12 cellular contexts compared by ENCODE assay signal in genomic region chr10:108894402-108895301, GRCh38.
DNase-seq lines count a peak whose midpoint lies in the region; ATAC-seq and TF ChIP-seq lines count a peak whose summit lies in the region.
"Had no signal": no experiment of that assay in that cellular context is flagged by ENCODE, and none has a peak within 500 bp of the region (broad histone marks: within the 10 kb centered on the region; RNA-seq: fewer than 3 reads in every experiment).

No MANE protein-coding gene starts in this region.

- CTCF ChIA-PET in SK-N-SH (lab: Yijun Ruan, JAX), result no interaction called here

- peak overlapping the region in 5 of 8 donors; percentile 0 to 81 (median 25) for H3K4me3 Mint-ChIP-seq in naive B cell
- no peak overlapping the region for H3K4me3 Mint-ChIP-seq in GM23338
- H3K4me3 Mint-ChIP-seq: effector memory CD8-positive, alpha-beta T cell had no signal

- H3K4me1 Mint-ChIP-seq in naive B cell (peaks cover 0 to 9% (median 7%) of the 10 kb centered on the region in 3 donors), GM23338 (peaks cover under 1% of the 10 kb centered on the region)

- H3K27me3 Mint-ChIP-seq in naive B cell (peaks cover 0 to 12% (median 0%) of the 10 kb centered on the region in 3 donors), GM23338 (ENCODE audit: insufficient read depth, low read depth, poor library complexity) (peaks cover 2% of the 10 kb centered on the region)
- H3K27me3 Mint-ChIP-seq: effector memory CD8-positive, alpha-beta T cell had no signal

- H3K9ac ChIP-seq in SK-N-SH, result no peak overlapping the region

- H3K4me2 ChIP-seq in SK-N-SH, result no peak overlapping the region
- no peak overlapping the region for H3K4me2 ChIP-seq in GM23338

- no peak for TF ChIP-seq EP300 in SK-N-SH (IDR thresholded peaks at IDR 0.05; ENCODE audit: borderline replicate concordance in 1 of 2, low read depth in 1 of 2, low read length in 1 of 2)

- H3K9me2 ChIP-seq in SK-N-SH, result no peaks in the 10 kb centered on the region
- H3K9me2 ChIP-seq in GM23338 (ENCODE audit: insufficient read depth), result peaks cover 13% of the 10 kb centered on the region

- H3K79me2 ChIP-seq in SK-N-SH (ENCODE audit: insufficient read depth) (no peaks in the 10 kb centered on the region), GM23338 (replicated peaks; ENCODE audit: insufficient read depth) (no peaks in the 10 kb centered on the region)

- ATAC-seq in GM19035 (IDR thresholded peaks at IDR 0.05; ENCODE audit: unreplicated experiment) (peak; percentile 72), HG02588 (IDR thresholded peaks at IDR 0.05; ENCODE audit: unreplicated experiment) (peak; percentile 87), HG03354 (IDR thresholded peaks at IDR 0.05; ENCODE audit: poor library complexity, severe bottlenecking, unreplicated experiment) (peak; percentile 89), naive B cell (ENCODE audit: low read depth in 2 of 2) (peak; percentile 56 to 76), GM23338 (no peak)
- ATAC-seq: effector memory CD8-positive, alpha-beta T cell; K562 had no signal

- H3F3A ChIP-seq in SK-N-SH (replicated peaks; ENCODE audit: insufficient read depth) (no peaks in the 10 kb centered on the region), GM23338 (replicated peaks; ENCODE audit: low read depth) (no peaks in the 10 kb centered on the region)

- H3K27ac Mint-ChIP-seq in naive B cell (peak overlapping the region; percentile 15 to 95 (median 56)), GM23338 (no peak overlapping the region)
- H3K27ac Mint-ChIP-seq: effector memory CD8-positive, alpha-beta T cell had no signal

- TF ChIP-seq CTCF in SK-N-SH (IDR thresholded peaks at IDR 0.05) (no peak), GM23338 (conservative IDR thresholded peaks at IDR 0.05; ENCODE audit: low read depth in 2 of 2) (no peak)

- H3K27ac ChIP-seq in SK-N-SH (ENCODE audit: low read depth in 2 of 2, low read length in 1 of 2) (no peak overlapping the region), GM23338 (ENCODE audit: low read depth) (no peak overlapping the region)

- H3K36me3 ChIP-seq in SK-N-SH (replicated peaks in 1 of 2; ENCODE audit: control insufficient read depth in 1 of 2, insufficient read depth in 2 of 2, low read length in 1 of 2) (no peaks in the 10 kb centered on the region), GM23338 (ENCODE audit: insufficient read depth) (no peaks in the 10 kb centered on the region)

- peaks cover 0 to 13% (median 6%) of the 10 kb centered on the region in 7 donors for H3K9me3 Mint-ChIP-seq in naive B cell
- no peaks in the 10 kb centered on the region for H3K9me3 Mint-ChIP-seq in GM23338

- POLR2A ChIA-PET in SK-N-SH (lab: Yijun Ruan, JAX), result no interaction called here

- H3K27me3 ChIP-seq in SK-N-SH (ENCODE audit: insufficient read depth) (no peaks in the 10 kb centered on the region), GM23338 (ENCODE audit: insufficient read depth) (no peaks in the 10 kb centered on the region)

- no peaks in the 10 kb centered on the region for H3K9me3 ChIP-seq in SK-N-SH

- H4K20me1 ChIP-seq in SK-N-SH (ENCODE audit: insufficient read depth) (no peaks in the 10 kb centered on the region), GM23338 (replicated peaks; ENCODE audit: insufficient read depth) (no peaks in the 10 kb centered on the region)

- H3K4me3 ChIP-seq in SK-N-SH (ENCODE audit: low read depth in 2 of 2, low read length in 1 of 2), result no peak overlapping the region
- H3K4me3 ChIP-seq in GM23338, result no peak overlapping the region
- H3K4me3 ChIP-seq: K562 had no signal

- DNase-seq in naive B cell, result peak; percentile 2
- no peak for DNase-seq in SK-N-SH
- DNase-seq in RPMI8226, result no peak
- no peak for DNase-seq in activated CD4-positive, alpha-beta T cell treated with anti-CD3 and anti-CD28 coated beads for 4 hours
- no peak for DNase-seq in GM23338 (ENCODE audit: low spot score)
- DNase-seq: effector memory CD8-positive, alpha-beta T cell; hypothalamus; NCI-H446 treated with DMSO at 0.1 percent for 48 hours had no signal

- H3K36me3 Mint-ChIP-seq in naive B cell (no peaks in the 10 kb centered on the region), GM23338 (ENCODE audit: low read depth) (no peaks in the 10 kb centered on the region)

- H3K4me1 ChIP-seq in SK-N-SH (ENCODE audit: control insufficient read depth in 1 of 2, insufficient read depth in 2 of 2, low read depth in 1 of 2, low read length in 1 of 2) (no peaks in the 10 kb centered on the region), GM23338 (ENCODE audit: insufficient read depth) (no peaks in the 10 kb centered on the region)

- WGBS in SK-N-SH (ENCODE audit: low lambda C conversion rate), result 68% methylated on average over 8 of the region's 8 CpGs

- TF ChIP-seq RAD21 in SK-N-SH (IDR thresholded peaks at IDR 0.05; ENCODE audit: low read length), result no peak

- H2AFZ ChIP-seq in SK-N-SH (ENCODE audit: low read depth) (no peak overlapping the region), GM23338 (no peak overlapping the region)

TF ChIP-seq in SK-N-SH, 30 proteins besides CTCF, POLR2A, EP300 and RAD21 (continues in another document):
- TF ChIP-seq EZH2phosphoT487 (IDR thresholded peaks at IDR 0.05; ENCODE audit: borderline replicate concordance, low read depth) (no peak), TAF1 (IDR thresholded peaks at IDR 0.05; ENCODE audit: borderline replicate concordance, low read depth, low read length) (no peak), CHD2 (IDR thresholded peaks at IDR 0.05; ENCODE audit: low read length, partially characterized antibody) (no peak), JUND (IDR thresholded peaks at IDR 0.05) (no peak), RXRA (IDR thresholded peaks at IDR 0.05; ENCODE audit: borderline replicate concordance, low read depth) (no peak), USF1 (IDR thresholded peaks at IDR 0.05; ENCODE audit: borderline replicate concordance, low read depth) (no peak)

TF ChIP-seq in GM23338, 12 proteins besides CTCF, POLR2A, EP300 and RAD21 (continues in another document):
- TF ChIP-seq STAT1 (IDR thresholded peaks at IDR 0.05; ENCODE audit: unreplicated experiment) (no peak), EZH2phosphoT487 (IDR thresholded peaks at IDR 0.05; ENCODE audit: unreplicated experiment) (no peak), ZNF114 (CRISPR knock-in tag; IDR thresholded peaks at IDR 0.05) (no peak), ZNF331 (CRISPR knock-in tag; IDR thresholded peaks at IDR 0.05; ENCODE audit: low read depth) (no peak), CREB1 (CRISPR knock-in tag; IDR thresholded peaks at IDR 0.05; ENCODE audit: low read depth) (no peak)
- TF ChIP-seq, protein P1, sequence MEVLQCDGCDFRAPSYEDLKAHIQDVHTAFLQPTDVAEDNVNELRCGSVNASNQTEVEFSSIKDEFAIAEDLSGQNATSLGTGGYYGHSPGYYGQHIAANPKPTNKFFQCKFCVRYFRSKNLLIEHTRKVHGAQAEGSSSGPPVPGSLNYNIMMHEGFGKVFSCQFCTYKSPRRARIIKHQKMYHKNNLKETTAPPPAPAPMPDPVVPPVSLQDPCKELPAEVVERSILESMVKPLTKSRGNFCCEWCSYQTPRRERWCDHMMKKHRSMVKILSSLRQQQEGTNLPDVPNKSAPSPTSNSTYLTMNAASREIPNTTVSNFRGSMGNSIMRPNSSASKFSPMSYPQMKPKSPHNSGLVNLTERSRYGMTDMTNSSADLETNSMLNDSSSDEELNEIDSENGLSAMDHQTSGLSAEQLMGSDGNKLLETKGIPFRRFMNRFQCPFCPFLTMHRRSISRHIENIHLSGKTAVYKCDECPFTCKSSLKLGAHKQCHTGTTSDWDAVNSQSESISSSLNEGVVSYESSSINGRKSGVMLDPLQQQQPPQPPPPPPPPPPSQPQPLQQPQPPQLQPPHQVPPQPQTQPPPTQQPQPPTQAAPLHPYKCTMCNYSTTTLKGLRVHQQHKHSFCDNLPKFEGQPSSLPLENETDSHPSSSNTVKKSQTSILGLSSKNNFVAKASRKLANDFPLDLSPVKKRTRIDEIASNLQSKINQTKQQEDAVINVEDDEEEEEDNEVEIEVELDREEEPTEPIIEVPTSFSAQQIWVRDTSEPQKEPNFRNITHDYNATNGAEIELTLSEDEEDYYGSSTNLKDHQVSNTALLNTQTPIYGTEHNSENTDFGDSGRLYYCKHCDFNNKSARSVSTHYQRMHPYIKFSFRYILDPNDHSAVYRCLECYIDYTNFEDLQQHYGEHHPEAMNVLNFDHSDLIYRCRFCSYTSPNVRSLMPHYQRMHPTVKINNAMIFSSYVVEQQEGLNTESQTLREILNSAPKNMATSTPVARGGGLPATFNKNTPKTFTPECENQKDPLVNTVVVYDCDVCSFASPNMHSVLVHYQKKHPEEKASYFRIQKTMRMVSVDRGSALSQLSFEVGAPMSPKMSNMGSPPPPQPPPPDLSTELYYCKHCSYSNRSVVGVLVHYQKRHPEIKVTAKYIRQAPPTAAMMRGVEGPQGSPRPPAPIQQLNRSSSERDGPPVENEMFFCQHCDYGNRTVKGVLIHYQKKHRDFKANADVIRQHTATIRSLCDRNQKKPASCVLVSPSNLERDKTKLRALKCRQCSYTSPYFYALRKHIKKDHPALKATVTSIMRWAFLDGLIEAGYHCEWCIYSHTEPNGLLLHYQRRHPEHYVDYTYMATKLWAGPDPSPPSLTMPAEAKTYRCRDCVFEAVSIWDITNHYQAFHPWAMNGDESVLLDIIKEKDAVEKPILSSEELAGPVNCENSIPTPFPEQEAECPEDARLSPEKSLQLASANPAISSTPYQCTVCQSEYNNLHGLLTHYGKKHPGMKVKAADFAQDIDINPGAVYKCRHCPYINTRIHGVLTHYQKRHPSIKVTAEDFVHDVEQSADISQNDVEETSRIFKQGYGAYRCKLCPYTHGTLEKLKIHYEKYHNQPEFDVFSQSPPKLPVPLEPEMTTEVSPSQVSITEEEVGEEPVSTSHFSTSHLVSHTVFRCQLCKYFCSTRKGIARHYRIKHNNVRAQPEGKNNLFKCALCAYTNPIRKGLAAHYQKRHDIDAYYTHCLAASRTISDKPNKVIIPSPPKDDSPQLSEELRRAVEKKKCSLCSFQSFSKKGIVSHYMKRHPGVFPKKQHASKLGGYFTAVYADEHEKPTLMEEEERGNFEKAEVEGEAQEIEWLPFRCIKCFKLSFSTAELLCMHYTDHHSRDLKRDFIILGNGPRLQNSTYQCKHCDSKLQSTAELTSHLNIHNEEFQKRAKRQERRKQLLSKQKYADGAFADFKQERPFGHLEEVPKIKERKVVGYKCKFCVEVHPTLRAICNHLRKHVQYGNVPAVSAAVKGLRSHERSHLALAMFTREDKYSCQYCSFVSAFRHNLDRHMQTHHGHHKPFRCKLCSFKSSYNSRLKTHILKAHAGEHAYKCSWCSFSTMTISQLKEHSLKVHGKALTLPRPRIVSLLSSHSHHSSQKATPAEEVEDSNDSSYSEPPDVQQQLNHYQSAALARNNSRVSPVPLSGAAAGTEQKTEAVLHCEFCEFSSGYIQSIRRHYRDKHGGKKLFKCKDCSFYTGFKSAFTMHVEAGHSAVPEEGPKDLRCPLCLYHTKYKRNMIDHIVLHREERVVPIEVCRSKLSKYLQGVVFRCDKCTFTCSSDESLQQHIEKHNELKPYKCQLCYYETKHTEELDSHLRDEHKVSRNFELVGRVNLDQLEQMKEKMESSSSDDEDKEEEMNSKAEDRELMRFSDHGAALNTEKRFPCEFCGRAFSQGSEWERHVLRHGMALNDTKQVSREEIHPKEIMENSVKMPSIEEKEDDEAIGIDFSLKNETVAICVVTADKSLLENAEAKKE (CRISPR knock-in tag; IDR thresholded peaks at IDR 0.05), result no peak
